Comparison of ENCODE assay signal across 21 cellular contexts in genomic region chr4:10051536-10052135, GRCh38.
"Had no signal": no experiment of that assay in that cellular context is flagged by ENCODE, and none has a peak within 500 bp of the region (broad histone marks: within the 10 kb centered on the region; RNA-seq: fewer than 3 reads in every experiment).

No MANE protein-coding gene starts in this region.

- H3K9me3 Mint-ChIP-seq: activated CD4-positive, alpha-beta T cell treated with anti-CD3 and anti-CD28 coated beads, Interleukin-2, amount 10 ng/mL, durations not matched to agents 24 days and 14 days; memory B cell had no signal

- H3K9me3 ChIP-seq: esophagus squamous epithelium, heart right ventricle, thoracic aorta, upper lobe of right lung had no signal

- H3K27me3 ChIP-seq: esophagus squamous epithelium, heart right ventricle, upper lobe of right lung had no signal

- H3K27ac ChIP-seq: esophagus squamous epithelium, heart right ventricle, thoracic aorta, upper lobe of right lung had no signal

- H3K4me1 ChIP-seq: upper lobe of right lung had no signal

- H3K36me3 ChIP-seq: esophagus squamous epithelium, heart right ventricle, thoracic aorta, upper lobe of right lung had no signal

- H3K27ac Mint-ChIP-seq: activated CD4-positive, alpha-beta T cell treated with anti-CD3 and anti-CD28 coated beads, Interleukin-2, amount 10 ng/mL, durations not matched to agents 24 days and 14 days; activated CD8-positive, alpha-beta T cell treated with anti-CD3 and anti-CD28 coated beads, Interleukin-2, amount 10 ng/mL, durations not matched to agents 7 days and 5 days; memory B cell; natural killer cell; stimulated activated naive B cell treated with anti-CD40 and anti-IgM and Interleukin-4, amounts not matched to agents 10 μg/mL and 1 μg/mL and 100 μg/mL, for 72 hours had no signal

- H3K4me3 Mint-ChIP-seq: activated CD4-positive, alpha-beta T cell treated with anti-CD3 and anti-CD28 coated beads, Interleukin-2, amount 10 ng/mL, durations not matched to agents 24 days and 14 days; activated CD8-positive, alpha-beta T cell treated with anti-CD3 and anti-CD28 coated beads, Interleukin-2, amount 10 ng/mL, durations not matched to agents 7 days and 5 days; memory B cell; natural killer cell; stimulated activated naive B cell treated with anti-CD40 and anti-IgM and Interleukin-4, amounts not matched to agents 10 μg/mL and 1 μg/mL and 100 μg/mL, for 72 hours had no signal

- H3K27me3 Mint-ChIP-seq: activated CD4-positive, alpha-beta T cell treated with anti-CD3 and anti-CD28 coated beads, Interleukin-2, amount 10 ng/mL, durations not matched to agents 24 days and 14 days; memory B cell had no signal

- H3K4me3 ChIP-seq: esophagus squamous epithelium, heart right ventricle, thoracic aorta, upper lobe of right lung had no signal

- DNase-seq: activated CD4-positive, alpha-beta T cell treated with anti-CD3 and anti-CD28 coated beads, Interleukin-2, amount 10 ng/mL, durations not matched to agents 24 days and 14 days; activated CD4-positive, CD25-positive, alpha-beta regulatory T cell; activated CD8-positive, alpha-beta memory T cell treated with anti-CD3 and anti-CD28 coated beads, Interleukin-2, amount 50 U/mL, for 4 hours; activated CD8-positive, alpha-beta T cell treated with anti-CD3 and anti-CD28 coated beads, Interleukin-2, amount 10 ng/mL, durations not matched to agents 7 days and 5 days; activated effector memory CD4-positive, alpha-beta T cell treated with Interleukin-2 at 50 U/mL for 16 hours; activated naive CD4-positive, alpha-beta T cell treated with anti-CD3 and anti-CD28 coated beads, Interleukin-2, amount 50 U/mL, for 16 hours; activated T-cell treated with anti-CD3 and anti-CD28 coated beads, Interleukin-2, amount 50 U/mL, for 48 hours; cerebellar nuclear complex; cortex of kidney; effector CD4-positive, alpha-beta T cell; esophagus squamous epithelium; heart right ventricle; left ventricle myocardium superior; natural killer cell; retina; stimulated activated naive B cell treated with anti-CD40 and anti-IgM and Interleukin-4, amounts not matched to agents 10 μg/mL and 1 μg/mL and 100 μg/mL, for 72 hours; T-helper 1 cell; T-helper 9 cell; upper lobe of right lung had no signal
